ENCODE assay signal across 8 cellular contexts in genomic region chr1:117605811-117606607, GRCh38. TPM values are rescaled to one million over a fixed set of nuclear protein-coding genes. Genes with fewer than 3 reads are reported as not detected.
DNase-seq lines count a peak whose midpoint lies in the region; ATAC-seq and TF ChIP-seq lines count a peak whose summit lies in the region.

TSS of gene TENT5C (plus strand) at chr1:117606048. CDS start at chr1:117622869, 16,821 bp downstream.

- no peak within 1 kb of the TSS for H3K27ac ChIP-seq in SK-N-MC
- H3K27ac ChIP-seq in suprapubic skin = peak within 1 kb of the TSS; percentile 56

- H3K4me3 ChIP-seq in SK-N-MC (peak within 1 kb of the TSS; percentile 93), suprapubic skin (peak within 1 kb of the TSS; percentile 63)

- no peak for TF ChIP-seq EP300 in suprapubic skin (IDR thresholded peaks at IDR 0.05)

- H3K36me3 ChIP-seq in SK-N-MC (ENCODE audit: insufficient read depth, low read length) (no peaks in the 10 kb centered on the region), suprapubic skin (no peaks in the 10 kb centered on the region)

- no peaks in the 10 kb centered on the region for H3K9me3 ChIP-seq in SK-N-MC (ENCODE audit: low read depth, low read length)
- no peaks in the 10 kb centered on the region for H3K9me3 ChIP-seq in suprapubic skin

- CTCF ChIA-PET in GM10248 (lab: Yijun Ruan, JAX) = interaction anchor here (0.7 to 1.7 kb wide), 2 partner anchors 12 to 71 kb away, joined by 4 read pairs; no protein-coding TSS in a partner anchor

- peak; percentile 99 for DNase-seq in GM10248 (ENCODE audit: extremely low spot score)
- peak; percentile 92 for DNase-seq in NCI-H1048 (lab: John Stamatoyannopoulos, UW)
- DNase-seq in SK-N-MC (ENCODE audit: low read depth, low spot score) = peak; percentile 89
- DNase-seq in activated naive CD4-positive, alpha-beta T cell treated with anti-CD3 and anti-CD28 coated beads, Interleukin-2, amount 50 U/mL, for 16 hours = peak; percentile 98
- peak; percentile 97 for DNase-seq in glomerular visceral epithelial cell (ENCODE audit: extremely low spot score)
- peak; percentile 91 for DNase-seq in occipital lobe (lab: John Stamatoyannopoulos, UW)
- DNase-seq in suprapubic skin (ENCODE audit: low spot score in 2 of 2) = peak; percentile 97 to 98

- peak; percentile 82 for ATAC-seq in HG02588 (IDR thresholded peaks at IDR 0.05; ENCODE audit: unreplicated experiment)

- 0% methylated on average over 7 of the region's 68 CpGs for WGBS in suprapubic skin

- H3K9ac ChIP-seq in SK-N-MC (ENCODE audit: insufficient read length) = peak within 1 kb of the TSS; percentile 57

- peaks cover 17% of the 10 kb centered on the region for H3K4me1 ChIP-seq in suprapubic skin

- peak; percentile 74 to 81 for TF ChIP-seq POLR2A in suprapubic skin (IDR thresholded peaks at IDR 0.05)

- TF ChIP-seq CTCF in GM10248 (IDR thresholded peaks at IDR 0.05; ENCODE audit: control extremely low read depth, extremely low read depth, low read depth, missing control alignments) = no peak
- TF ChIP-seq CTCF in suprapubic skin (IDR thresholded peaks at IDR 0.05) = no peak

- no peaks in the 10 kb centered on the region for H3K27me3 ChIP-seq in suprapubic skin

- POLR2A ChIA-PET in GM10248 (lab: Yijun Ruan, JAX) = interaction anchor here (0.6 to 0.9 kb wide), 2 partner anchors 19 to 23 kb away, joined by 3 read pairs; no protein-coding TSS in a partner anchor

RNA-seq across cellular contexts. Expression of gene TENT5C, which starts in this region (rescaled TPM):
- total RNA-seq in occipital lobe (4.7 TPM), suprapubic skin (1 to 10 TPM; 2.7 to 5.0 (median 3.4) TPM)
